In genomic region chr7:44796504-44797328, GRCh38 we compare ENCODE assay signal across 1 cellular context.
A peak's percentile ranks its signal among the peaks of the same experiment; 100 is the strongest.
TF ChIP-seq lines count a peak whose summit lies in the region.

Gene PPIA, plus strand, starts transcription at chr7:44796681. Its CDS starts 44 bp downstream, at chr7:44796725.

TF ChIP-seq in K562, 482 proteins besides CTCF, POLR2A, EP300 and RAD21 (continued from another document and continues in another):
- 0 out of 2 replicates have a peak, but pooled peaks have one; percentile 21 for TF ChIP-seq RNF219 (CRISPR knock-in tag; IDR thresholded peaks at IDR 0.05)
- TF ChIP-seq TSC22D4 (tag; IDR thresholded peaks at IDR 0.05) = no peak
- TF ChIP-seq, protein P1, sequence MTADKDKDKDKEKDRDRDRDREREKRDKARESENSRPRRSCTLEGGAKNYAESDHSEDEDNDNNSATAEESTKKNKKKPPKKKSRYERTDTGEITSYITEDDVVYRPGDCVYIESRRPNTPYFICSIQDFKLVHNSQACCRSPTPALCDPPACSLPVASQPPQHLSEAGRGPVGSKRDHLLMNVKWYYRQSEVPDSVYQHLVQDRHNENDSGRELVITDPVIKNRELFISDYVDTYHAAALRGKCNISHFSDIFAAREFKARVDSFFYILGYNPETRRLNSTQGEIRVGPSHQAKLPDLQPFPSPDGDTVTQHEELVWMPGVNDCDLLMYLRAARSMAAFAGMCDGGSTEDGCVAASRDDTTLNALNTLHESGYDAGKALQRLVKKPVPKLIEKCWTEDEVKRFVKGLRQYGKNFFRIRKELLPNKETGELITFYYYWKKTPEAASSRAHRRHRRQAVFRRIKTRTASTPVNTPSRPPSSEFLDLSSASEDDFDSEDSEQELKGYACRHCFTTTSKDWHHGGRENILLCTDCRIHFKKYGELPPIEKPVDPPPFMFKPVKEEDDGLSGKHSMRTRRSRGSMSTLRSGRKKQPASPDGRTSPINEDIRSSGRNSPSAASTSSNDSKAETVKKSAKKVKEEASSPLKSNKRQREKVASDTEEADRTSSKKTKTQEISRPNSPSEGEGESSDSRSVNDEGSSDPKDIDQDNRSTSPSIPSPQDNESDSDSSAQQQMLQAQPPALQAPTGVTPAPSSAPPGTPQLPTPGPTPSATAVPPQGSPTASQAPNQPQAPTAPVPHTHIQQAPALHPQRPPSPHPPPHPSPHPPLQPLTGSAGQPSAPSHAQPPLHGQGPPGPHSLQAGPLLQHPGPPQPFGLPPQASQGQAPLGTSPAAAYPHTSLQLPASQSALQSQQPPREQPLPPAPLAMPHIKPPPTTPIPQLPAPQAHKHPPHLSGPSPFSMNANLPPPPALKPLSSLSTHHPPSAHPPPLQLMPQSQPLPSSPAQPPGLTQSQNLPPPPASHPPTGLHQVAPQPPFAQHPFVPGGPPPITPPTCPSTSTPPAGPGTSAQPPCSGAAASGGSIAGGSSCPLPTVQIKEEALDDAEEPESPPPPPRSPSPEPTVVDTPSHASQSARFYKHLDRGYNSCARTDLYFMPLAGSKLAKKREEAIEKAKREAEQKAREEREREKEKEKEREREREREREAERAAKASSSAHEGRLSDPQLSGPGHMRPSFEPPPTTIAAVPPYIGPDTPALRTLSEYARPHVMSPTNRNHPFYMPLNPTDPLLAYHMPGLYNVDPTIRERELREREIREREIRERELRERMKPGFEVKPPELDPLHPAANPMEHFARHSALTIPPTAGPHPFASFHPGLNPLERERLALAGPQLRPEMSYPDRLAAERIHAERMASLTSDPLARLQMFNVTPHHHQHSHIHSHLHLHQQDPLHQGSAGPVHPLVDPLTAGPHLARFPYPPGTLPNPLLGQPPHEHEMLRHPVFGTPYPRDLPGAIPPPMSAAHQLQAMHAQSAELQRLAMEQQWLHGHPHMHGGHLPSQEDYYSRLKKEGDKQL (CRISPR knock-in tag; IDR thresholded peaks at IDR 0.05; ENCODE audit: borderline replicate concordance) = peak; percentile 59; the same call in 1 of the 2 replicates
- TF ChIP-seq ZFP30 (CRISPR knock-in tag; IDR thresholded peaks at IDR 0.05; ENCODE audit: borderline replicate concordance) = no peak
- TF ChIP-seq, protein P2, sequence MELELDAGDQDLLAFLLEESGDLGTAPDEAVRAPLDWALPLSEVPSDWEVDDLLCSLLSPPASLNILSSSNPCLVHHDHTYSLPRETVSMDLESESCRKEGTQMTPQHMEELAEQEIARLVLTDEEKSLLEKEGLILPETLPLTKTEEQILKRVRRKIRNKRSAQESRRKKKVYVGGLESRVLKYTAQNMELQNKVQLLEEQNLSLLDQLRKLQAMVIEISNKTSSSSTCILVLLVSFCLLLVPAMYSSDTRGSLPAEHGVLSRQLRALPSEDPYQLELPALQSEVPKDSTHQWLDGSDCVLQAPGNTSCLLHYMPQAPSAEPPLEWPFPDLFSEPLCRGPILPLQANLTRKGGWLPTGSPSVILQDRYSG (tag; conservative IDR thresholded peaks at IDR 0.05; ENCODE audit: low read depth) = peak; percentile 39; the same call in 1 of the 2 replicates
- no peak for TF ChIP-seq NFIX (CRISPR knock-in tag; IDR thresholded peaks at IDR 0.05; ENCODE audit: low read depth)
- TF ChIP-seq SRSF7 (optimal IDR thresholded peaks at IDR 0.05; ENCODE audit: low read depth, low read length) = no peak
- TF ChIP-seq, protein P3, sequence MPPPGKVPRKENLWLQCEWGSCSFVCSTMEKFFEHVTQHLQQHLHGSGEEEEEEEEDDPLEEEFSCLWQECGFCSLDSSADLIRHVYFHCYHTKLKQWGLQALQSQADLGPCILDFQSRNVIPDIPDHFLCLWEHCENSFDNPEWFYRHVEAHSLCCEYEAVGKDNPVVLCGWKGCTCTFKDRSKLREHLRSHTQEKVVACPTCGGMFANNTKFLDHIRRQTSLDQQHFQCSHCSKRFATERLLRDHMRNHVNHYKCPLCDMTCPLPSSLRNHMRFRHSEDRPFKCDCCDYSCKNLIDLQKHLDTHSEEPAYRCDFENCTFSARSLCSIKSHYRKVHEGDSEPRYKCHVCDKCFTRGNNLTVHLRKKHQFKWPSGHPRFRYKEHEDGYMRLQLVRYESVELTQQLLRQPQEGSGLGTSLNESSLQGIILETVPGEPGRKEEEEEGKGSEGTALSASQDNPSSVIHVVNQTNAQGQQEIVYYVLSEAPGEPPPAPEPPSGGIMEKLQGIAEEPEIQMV (tag; conservative IDR thresholded peaks at IDR 0.05; ENCODE audit: low read depth) = no peak
- TF ChIP-seq, protein P4, sequence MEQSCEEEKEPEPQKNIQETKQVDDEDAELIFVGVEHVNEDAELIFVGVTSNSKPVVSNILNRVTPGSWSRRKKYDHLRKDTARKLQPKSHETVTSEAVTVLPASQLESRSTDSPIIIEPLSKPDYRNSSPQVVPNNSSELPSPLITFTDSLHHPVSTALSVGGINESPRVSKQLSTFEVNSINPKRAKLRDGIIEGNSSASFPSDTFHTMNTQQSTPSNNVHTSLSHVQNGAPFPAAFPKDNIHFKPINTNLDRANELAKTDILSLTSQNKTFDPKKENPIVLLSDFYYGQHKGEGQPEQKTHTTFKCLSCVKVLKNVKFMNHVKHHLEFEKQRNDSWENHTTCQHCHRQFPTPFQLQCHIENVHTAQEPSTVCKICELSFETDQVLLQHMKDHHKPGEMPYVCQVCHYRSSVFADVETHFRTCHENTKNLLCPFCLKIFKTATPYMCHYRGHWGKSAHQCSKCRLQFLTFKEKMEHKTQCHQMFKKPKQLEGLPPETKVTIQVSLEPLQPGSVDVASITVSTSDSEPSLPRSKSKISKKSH (CRISPR knock-in tag; IDR thresholded peaks at IDR 0.05) = no peak
- no peak for TF ChIP-seq ZNF140 (CRISPR knock-in tag; IDR thresholded peaks at IDR 0.05)
- TF ChIP-seq CBX2 (IDR thresholded peaks at IDR 0.05; ENCODE audit: insufficient read depth, low read length, poor library complexity, severe bottlenecking) = no peak
- TF ChIP-seq, protein P5, sequence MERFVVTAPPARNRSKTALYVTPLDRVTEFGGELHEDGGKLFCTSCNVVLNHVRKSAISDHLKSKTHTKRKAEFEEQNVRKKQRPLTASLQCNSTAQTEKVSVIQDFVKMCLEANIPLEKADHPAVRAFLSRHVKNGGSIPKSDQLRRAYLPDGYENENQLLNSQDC (CRISPR knock-in tag; IDR thresholded peaks at IDR 0.05) = no peak
- TF ChIP-seq ADNP (tag; IDR thresholded peaks at IDR 0.05) = no peak
- TF ChIP-seq ARID2 (IDR thresholded peaks at IDR 0.05) = no peak
- TF ChIP-seq SMAD4 (CRISPR knock-in tag; conservative IDR thresholded peaks at IDR 0.05) = peak; percentile 88
- TF ChIP-seq NUFIP1 (IDR thresholded peaks at IDR 0.05; ENCODE audit: partially characterized antibody) = no peak
- no peak for TF ChIP-seq ZNF41 (CRISPR knock-in tag; conservative IDR thresholded peaks at IDR 0.05)
- TF ChIP-seq NR1H2 (CRISPR knock-in tag; IDR thresholded peaks at IDR 0.05) = no peak; the same call in 1 of the 2 replicates
- TF ChIP-seq TBL1XR1 (IDR thresholded peaks at IDR 0.05; ENCODE audit: low read length in 2 of 2) = no peak; a peak in 1 of 4 replicates
- TF ChIP-seq HIVEP1 (CRISPR knock-in tag; IDR thresholded peaks at IDR 0.05) = no peak
- TF ChIP-seq EGR1 (conservative IDR thresholded peaks at IDR 0.05) = no peak
- TF ChIP-seq ZNF507 (tag; conservative IDR thresholded peaks at IDR 0.05) = no peak
- TF ChIP-seq, protein P6, sequence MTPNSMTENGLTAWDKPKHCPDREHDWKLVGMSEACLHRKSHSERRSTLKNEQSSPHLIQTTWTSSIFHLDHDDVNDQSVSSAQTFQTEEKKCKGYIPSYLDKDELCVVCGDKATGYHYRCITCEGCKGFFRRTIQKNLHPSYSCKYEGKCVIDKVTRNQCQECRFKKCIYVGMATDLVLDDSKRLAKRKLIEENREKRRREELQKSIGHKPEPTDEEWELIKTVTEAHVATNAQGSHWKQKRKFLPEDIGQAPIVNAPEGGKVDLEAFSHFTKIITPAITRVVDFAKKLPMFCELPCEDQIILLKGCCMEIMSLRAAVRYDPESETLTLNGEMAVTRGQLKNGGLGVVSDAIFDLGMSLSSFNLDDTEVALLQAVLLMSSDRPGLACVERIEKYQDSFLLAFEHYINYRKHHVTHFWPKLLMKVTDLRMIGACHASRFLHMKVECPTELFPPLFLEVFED (CRISPR knock-in tag; conservative IDR thresholded peaks at IDR 0.05) = 0 out of 2 replicates have a peak, but pooled peaks have one; percentile 48
- no peak for TF ChIP-seq ZNF408 (CRISPR knock-in tag; IDR thresholded peaks at IDR 0.05; ENCODE audit: low read depth)
- peak; percentile 84 for TF ChIP-seq CHD2 (IDR thresholded peaks at IDR 0.05; ENCODE audit: low read depth, low read length)
- peak; percentile 58; the same call in 1 of the 2 replicates for TF ChIP-seq SRSF3 (IDR thresholded peaks at IDR 0.05; ENCODE audit: insufficient read depth, low read length)
- TF ChIP-seq, protein P7, sequence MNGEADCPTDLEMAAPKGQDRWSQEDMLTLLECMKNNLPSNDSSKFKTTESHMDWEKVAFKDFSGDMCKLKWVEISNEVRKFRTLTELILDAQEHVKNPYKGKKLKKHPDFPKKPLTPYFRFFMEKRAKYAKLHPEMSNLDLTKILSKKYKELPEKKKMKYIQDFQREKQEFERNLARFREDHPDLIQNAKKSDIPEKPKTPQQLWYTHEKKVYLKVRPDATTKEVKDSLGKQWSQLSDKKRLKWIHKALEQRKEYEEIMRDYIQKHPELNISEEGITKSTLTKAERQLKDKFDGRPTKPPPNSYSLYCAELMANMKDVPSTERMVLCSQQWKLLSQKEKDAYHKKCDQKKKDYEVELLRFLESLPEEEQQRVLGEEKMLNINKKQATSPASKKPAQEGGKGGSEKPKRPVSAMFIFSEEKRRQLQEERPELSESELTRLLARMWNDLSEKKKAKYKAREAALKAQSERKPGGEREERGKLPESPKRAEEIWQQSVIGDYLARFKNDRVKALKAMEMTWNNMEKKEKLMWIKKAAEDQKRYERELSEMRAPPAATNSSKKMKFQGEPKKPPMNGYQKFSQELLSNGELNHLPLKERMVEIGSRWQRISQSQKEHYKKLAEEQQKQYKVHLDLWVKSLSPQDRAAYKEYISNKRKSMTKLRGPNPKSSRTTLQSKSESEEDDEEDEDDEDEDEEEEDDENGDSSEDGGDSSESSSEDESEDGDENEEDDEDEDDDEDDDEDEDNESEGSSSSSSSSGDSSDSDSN (IDR thresholded peaks at IDR 0.05; ENCODE audit: borderline replicate concordance in 1 of 2, low read depth in 2 of 2, low read length in 2 of 2) = no peak
- no peak for TF ChIP-seq POU5F1 (IDR thresholded peaks at IDR 0.05; ENCODE audit: borderline replicate concordance, low read depth, low read length, partially characterized antibody)
- TF ChIP-seq CBFB (CRISPR knock-in tag; IDR thresholded peaks at IDR 0.05) = no peak
- TF ChIP-seq, protein P8, sequence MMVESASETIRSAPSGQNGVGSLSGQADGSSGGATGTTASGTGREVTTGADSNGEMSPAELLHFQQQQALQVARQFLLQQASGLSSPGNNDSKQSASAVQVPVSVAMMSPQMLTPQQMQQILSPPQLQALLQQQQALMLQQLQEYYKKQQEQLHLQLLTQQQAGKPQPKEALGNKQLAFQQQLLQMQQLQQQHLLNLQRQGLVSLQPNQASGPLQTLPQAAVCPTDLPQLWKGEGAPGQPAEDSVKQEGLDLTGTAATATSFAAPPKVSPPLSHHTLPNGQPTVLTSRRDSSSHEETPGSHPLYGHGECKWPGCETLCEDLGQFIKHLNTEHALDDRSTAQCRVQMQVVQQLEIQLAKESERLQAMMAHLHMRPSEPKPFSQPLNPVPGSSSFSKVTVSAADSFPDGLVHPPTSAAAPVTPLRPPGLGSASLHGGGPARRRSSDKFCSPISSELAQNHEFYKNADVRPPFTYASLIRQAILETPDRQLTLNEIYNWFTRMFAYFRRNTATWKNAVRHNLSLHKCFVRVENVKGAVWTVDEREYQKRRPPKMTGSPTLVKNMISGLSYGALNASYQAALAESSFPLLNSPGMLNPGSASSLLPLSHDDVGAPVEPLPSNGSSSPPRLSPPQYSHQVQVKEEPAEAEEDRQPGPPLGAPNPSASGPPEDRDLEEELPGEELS (CRISPR knock-in tag; IDR thresholded peaks at IDR 0.05; ENCODE audit: borderline replicate concordance) = no peak
- peak; percentile 100 for TF ChIP-seq POLR2G (IDR thresholded peaks at IDR 0.05; ENCODE audit: low read depth, low read length)
- TF ChIP-seq, protein P9, sequence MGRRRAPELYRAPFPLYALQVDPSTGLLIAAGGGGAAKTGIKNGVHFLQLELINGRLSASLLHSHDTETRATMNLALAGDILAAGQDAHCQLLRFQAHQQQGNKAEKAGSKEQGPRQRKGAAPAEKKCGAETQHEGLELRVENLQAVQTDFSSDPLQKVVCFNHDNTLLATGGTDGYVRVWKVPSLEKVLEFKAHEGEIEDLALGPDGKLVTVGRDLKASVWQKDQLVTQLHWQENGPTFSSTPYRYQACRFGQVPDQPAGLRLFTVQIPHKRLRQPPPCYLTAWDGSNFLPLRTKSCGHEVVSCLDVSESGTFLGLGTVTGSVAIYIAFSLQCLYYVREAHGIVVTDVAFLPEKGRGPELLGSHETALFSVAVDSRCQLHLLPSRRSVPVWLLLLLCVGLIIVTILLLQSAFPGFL (CRISPR knock-in tag; IDR thresholded peaks at IDR 0.05) = peak; percentile 95
- no peak for TF ChIP-seq BCOR (IDR thresholded peaks at IDR 0.05)
- TF ChIP-seq, protein P10, sequence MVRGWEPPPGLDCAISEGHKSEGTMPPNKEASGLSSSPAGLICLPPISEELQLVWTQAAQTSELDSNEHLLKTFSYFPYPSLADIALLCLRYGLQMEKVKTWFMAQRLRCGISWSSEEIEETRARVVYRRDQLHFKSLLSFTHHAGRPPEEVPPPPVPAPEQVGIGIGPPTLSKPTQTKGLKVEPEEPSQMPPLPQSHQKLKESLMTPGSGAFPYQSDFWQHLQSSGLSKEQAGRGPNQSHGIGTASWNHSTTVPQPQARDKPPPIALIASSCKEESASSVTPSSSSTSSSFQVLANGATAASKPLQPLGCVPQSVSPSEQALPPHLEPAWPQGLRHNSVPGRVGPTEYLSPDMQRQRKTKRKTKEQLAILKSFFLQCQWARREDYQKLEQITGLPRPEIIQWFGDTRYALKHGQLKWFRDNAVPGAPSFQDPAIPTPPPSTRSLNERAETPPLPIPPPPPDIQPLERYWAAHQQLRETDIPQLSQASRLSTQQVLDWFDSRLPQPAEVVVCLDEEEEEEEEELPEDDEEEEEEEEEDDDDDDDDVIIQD (CRISPR knock-in tag; IDR thresholded peaks at IDR 0.05) = no peak
- TF ChIP-seq DLX4 (CRISPR knock-in tag; IDR thresholded peaks at IDR 0.05) = no peak
- TF ChIP-seq ETS2 (tag; IDR thresholded peaks at IDR 0.05; ENCODE audit: borderline replicate concordance, poor library complexity, severe bottlenecking) = no peak
- no peak for TF ChIP-seq OTX1 (CRISPR knock-in tag; IDR thresholded peaks at IDR 0.05)
- peak; percentile 68 for TF ChIP-seq BRD4 (IDR thresholded peaks at IDR 0.05)
- peak; percentile 85 for TF ChIP-seq ZBTB17 (CRISPR knock-in tag; IDR thresholded peaks at IDR 0.05)
